Comparison of ENCODE assay signal across 9 cellular contexts in genomic region chr7:132251327-132251659, GRCh38.
DNase-seq lines count a peak whose midpoint lies in the region; ATAC-seq lines count a peak whose summit lies in the region.
"Had no signal": no experiment of that assay in that cellular context is flagged by ENCODE, and none has a peak within 500 bp of the region (broad histone marks: within the 10 kb centered on the region; RNA-seq: fewer than 3 reads in every experiment).

No MANE protein-coding gene starts in this region.

- H3K9me3 ChIP-seq in right cardiac atrium (ENCODE audit: control insufficient read depth, low read length) = no peaks in the 10 kb centered on the region

- DNase-seq in H4 (ENCODE audit: low spot score) = peak; percentile 41
- DNase-seq in RPMI7951 (ENCODE audit: low read depth) = peak; percentile 48
- peak; percentile 83 to 92 (median 90) for DNase-seq in right cardiac atrium
- DNase-seq in renal cortical epithelial cell (ENCODE audit: low read depth) = peak; percentile 9
- DNase-seq in NCI-H524 treated with DMSO at 0.1 percent for 48 hours (lab: John Stamatoyannopoulos, UW) = no peak
- no peak for DNase-seq in NCI-H146 (lab: John Stamatoyannopoulos, UW)

- ATAC-seq in right cardiac atrium (peak; percentile 86 to 89), GM21786 (IDR thresholded peaks at IDR 0.05; ENCODE audit: unreplicated experiment) (no peak), GM21381 (IDR thresholded peaks at IDR 0.05; ENCODE audit: unreplicated experiment) (no peak)

- 32% methylated on average over 5 of the region's 5 CpGs for WGBS in right cardiac atrium

- H3K4me3 ChIP-seq in right cardiac atrium (ENCODE audit: low read length) = no peak overlapping the region

- H3K27ac ChIP-seq in right cardiac atrium (ENCODE audit: low read length) = no peak overlapping the region
- H3K27ac ChIP-seq: KMS-11 had no signal

- intact Hi-C loops in right cardiac atrium (cut with DNase I) = loop anchor here in 2 of 4 donors (10.0 kb wide), 2 partner anchors 246 to 256 kb away; no protein-coding TSS in a partner anchor

- no peaks in the 10 kb centered on the region for H3K27me3 ChIP-seq in right cardiac atrium (ENCODE audit: control insufficient read depth, insufficient read depth)

- peaks cover 2% of the 10 kb centered on the region for H3K4me1 ChIP-seq in right cardiac atrium (ENCODE audit: control insufficient read depth, insufficient read depth, low read length)

Comparison
In these comparisons a context has a peak if more than half of its experiments do, and no peak if none do; other contexts are left out.
1. DNase-seq: peak in H4 (single experiment), RPMI7951 (single experiment), right cardiac atrium (3 of 3) and renal cortical epithelial cell (single experiment); none in NCI-H524 treated with DMSO at 0.1 percent for 48 hours (single experiment) and NCI-H146 (single experiment).
2. ATAC-seq: peak in right cardiac atrium (2 of 2); none in GM21786 (single experiment) and GM21381 (single experiment).